In genomic region chr2:136116813-136117390, GRCh38 we compare ENCODE assay signal across 8 cellular contexts. TPM values are rescaled to one million over a fixed set of nuclear protein-coding genes. Genes with fewer than 3 reads are reported as not detected.
DNase-seq lines count a peak whose midpoint lies in the region; ATAC-seq and TF ChIP-seq lines count a peak whose summit lies in the region.

No MANE protein-coding gene starts in this region.

- no peaks in the 10 kb centered on the region for H3K9me3 ChIP-seq in PC-3 (ENCODE audit: low read length)
- H3K9me3 ChIP-seq in iPS-18a (ENCODE audit: control insufficient read depth, low read depth, low read length), result no peaks in the 10 kb centered on the region

- peak overlapping the region; percentile 94 to 99 for H3K27ac Mint-ChIP-seq in activated naive CD4-positive, alpha-beta T cell treated with anti-CD3 and anti-CD28 coated beads, Interleukin-2, amount 50 U/mL, for 72 hours

- CTCF ChIA-PET in PC-3 (lab: Charles Lee), result no interaction called here

- H4K20me1 ChIP-seq in PC-3 (ENCODE audit: low read length), result no peaks in the 10 kb centered on the region

- no peaks in the 10 kb centered on the region for H3K79me2 ChIP-seq in PC-3 (ENCODE audit: low read length)

- no TSS peak for BruUV-seq in PC-3 (replicated peaks; lab: Mats Ljungman, UMichigan)

- H3K27ac ChIP-seq in PC-3 (ENCODE audit: low read length) (no peak overlapping the region), iPS-18a (ENCODE audit: low read length) (no peak overlapping the region)

- H3F3A ChIP-seq in PC-3 (ENCODE audit: low read length, unreplicated experiment), result no peaks in the 10 kb centered on the region

- DNase-seq in DMS 273 (lab: John Stamatoyannopoulos, UW; ENCODE audit: unreplicated experiment) (peak; percentile 70), DMS 273 treated with DMSO at 0.1 percent for 48 hours (lab: John Stamatoyannopoulos, UW) (no peak), PC-3 (no peak), NCI-H510A (lab: John Stamatoyannopoulos, UW) (no peak)
- DNase-seq in activated naive CD4-positive, alpha-beta T cell treated with anti-CD3 and anti-CD28 coated beads, Interleukin-2, amount 50 U/mL, for 72 hours (ENCODE audit: low spot score in 2 of 2), result peak; percentile 68 to 82
- peak; percentile 58 to 65 for DNase-seq in stimulated activated CD4-positive, alpha-beta T cell treated with anti-CD3 and anti-CD28 coated beads, Interleukin-2, amount 100 ng/mL, for 24 hours

- H3K9ac ChIP-seq in PC-3 (ENCODE audit: low read length) (no peak overlapping the region), iPS-18a (ENCODE audit: low read length) (peak overlapping the region; percentile 5)

- H3K4me1 ChIP-seq in PC-3 (ENCODE audit: insufficient read depth, low read length), result peaks cover 17% of the 10 kb centered on the region; the same call in 1 of the 2 replicates
- peaks cover 13% of the 10 kb centered on the region for H3K4me1 ChIP-seq in iPS-18a (ENCODE audit: control insufficient read depth, low read depth, low read length)

- intact Hi-C loops in PC-3 (cut with micrococcal nuclease), result loop anchor here (5.0 kb wide), 2 partner anchors 120 to 135 kb away; no protein-coding TSS in a partner anchor

- H3K36me3 ChIP-seq in PC-3 (ENCODE audit: low read depth, low read length), result no peaks in the 10 kb centered on the region
- peaks cover 4% of the 10 kb centered on the region for H3K36me3 ChIP-seq in iPS-18a (ENCODE audit: control insufficient read depth, low read depth, low read length)

- no peaks in the 10 kb centered on the region for H3K9me3 Mint-ChIP-seq in activated naive CD4-positive, alpha-beta T cell treated with anti-CD3 and anti-CD28 coated beads, Interleukin-2, amount 50 U/mL, for 72 hours

- H3K36me3 Mint-ChIP-seq in activated naive CD4-positive, alpha-beta T cell treated with anti-CD3 and anti-CD28 coated beads, Interleukin-2, amount 50 U/mL, for 72 hours, result peaks cover 40 to 65% of the 10 kb centered on the region in 2 donors

- no peak for TF ChIP-seq CTCF in PC-3 (conservative IDR thresholded peaks at IDR 0.05; ENCODE audit: low read depth, low read length)

- H3K4me3 ChIP-seq in PC-3 (ENCODE audit: low read length) (peak overlapping the region; percentile 65), iPS-18a (ENCODE audit: low read length) (peak overlapping the region; percentile 76)

- POLR2A ChIA-PET in PC-3 (lab: Charles Lee; ENCODE audit: unreplicated experiment), result no interaction called here

- peaks cover 98% of the 10 kb centered on the region for H3K27me3 ChIP-seq in PC-3 (ENCODE audit: low read length)
- H3K27me3 ChIP-seq in iPS-18a (ENCODE audit: control insufficient read depth, insufficient read depth, low read length), result peaks cover 66% of the 10 kb centered on the region

- peak overlapping the region; percentile 73 for H2AFZ ChIP-seq in PC-3 (ENCODE audit: low read length)

- H3K4me2 ChIP-seq in PC-3 (ENCODE audit: low read length), result peak overlapping the region; percentile 85

- H3K9me2 ChIP-seq in PC-3 (replicated peaks; ENCODE audit: low read length), result no peaks in the 10 kb centered on the region

- ATAC-seq in HG02840 (IDR thresholded peaks at IDR 0.05; ENCODE audit: low FRiP score, unreplicated experiment) (peak; percentile 52), PC-3 (peak; percentile 41)
- peak; percentile 30 to 66 for ATAC-seq in activated naive CD4-positive, alpha-beta T cell treated with anti-CD3 and anti-CD28 coated beads, Interleukin-2, amount 50 U/mL, for 72 hours

RNA-seq across cellular contexts. Expression of gene CXCR4, which starts 1.0 kb away (rescaled TPM):
- 2.1 TPM in 1 of 2 replicates, not detected in the other for total RNA-seq in PC-3 (2014; rRNA removed)
- total RNA-seq in activated naive CD4-positive, alpha-beta T cell treated with anti-CD3 and anti-CD28 coated beads, Interleukin-2, amount 50 U/mL, for 72 hours, result 100 to 1,000 TPM; 104 to 196 TPM

Comparison
In these comparisons a context has a peak if more than half of its experiments do, and no peak if none do; other contexts are left out.
1. DNase-seq: peak in DMS 273 (single experiment), activated naive CD4-positive, alpha-beta T cell treated with anti-CD3 and anti-CD28 coated beads, Interleukin-2, amount 50 U/mL, for 72 hours (2 of 2) and stimulated activated CD4-positive, alpha-beta T cell treated with anti-CD3 and anti-CD28 coated beads, Interleukin-2, amount 100 ng/mL, for 24 hours (2 of 2); none in DMS 273 treated with DMSO at 0.1 percent for 48 hours (single experiment), PC-3 (single experiment) and NCI-H510A (single experiment).
2. RNA of gene CXCR4, which starts 1.0 kb away (total RNA-seq): 104 to 196 TPM in activated naive CD4-positive, alpha-beta T cell treated with anti-CD3 and anti-CD28 coated beads, Interleukin-2, amount 50 U/mL, for 72 hours; 2.1 TPM in PC-3; every median in the first group is over 10 times any median in the second.
3. Peak in every context shown above with its lines, with median percentiles within 50 percentile points of each other: ATAC-seq.